Comparison of ENCODE assay signal across 8 cellular contexts in the genomic region with DNA sequence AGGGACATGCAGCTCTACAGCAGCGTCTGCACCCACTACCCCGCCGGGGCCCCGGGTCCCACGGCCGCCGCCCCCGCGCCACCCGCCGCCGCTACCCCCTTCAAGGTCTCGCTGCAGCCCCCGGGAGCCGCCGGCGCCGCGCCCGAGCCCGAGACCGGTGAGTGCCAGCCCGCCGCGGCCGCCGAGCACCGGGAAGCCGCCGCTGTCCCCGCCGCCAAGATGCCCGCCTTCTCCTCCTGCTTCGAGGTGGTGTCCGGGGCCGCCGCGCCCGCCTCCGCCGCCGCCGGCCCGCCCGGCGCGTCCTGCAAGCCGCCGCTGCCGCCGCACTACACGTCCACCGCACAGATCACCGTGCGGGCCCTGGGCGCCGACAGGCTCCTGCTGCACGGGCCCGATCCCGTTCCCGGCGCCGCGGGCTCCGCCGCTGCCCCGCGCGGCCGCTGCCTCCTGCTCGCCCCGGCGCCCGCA. TPM values are rescaled to one million over a fixed set of nuclear protein-coding genes. Genes with fewer than 3 reads are reported as not detected.
DNase-seq lines count a peak whose midpoint lies in the region; ATAC-seq and TF ChIP-seq lines count a peak whose summit lies in the region.

No MANE protein-coding gene starts in this region.

- H3K27ac ChIP-seq in right atrium auricular region (peak overlapping the region; percentile 95 to 98), smooth muscle cell (ENCODE audit: low read depth) (peak overlapping the region; percentile 75)

- no peaks in the 10 kb centered on the region for H3F3A ChIP-seq in smooth muscle cell (ENCODE audit: low read depth)

- H3K4me3 Mint-ChIP-seq in activated CD8-positive, alpha-beta T cell treated with anti-CD3 and anti-CD28 coated beads, Interleukin-2, amount 10 ng/mL, durations not matched to agents 7 days and 5 days: peak overlapping the region; percentile 49

- peaks cover 33% of the 10 kb centered on the region for H4K20me1 ChIP-seq in smooth muscle cell (ENCODE audit: low read depth)

- peak overlapping the region; percentile 93 for H3K4me2 ChIP-seq in smooth muscle cell

- peaks cover 25% of the 10 kb centered on the region for H3K36me3 Mint-ChIP-seq in activated CD8-positive, alpha-beta T cell treated with anti-CD3 and anti-CD28 coated beads, Interleukin-2, amount 10 ng/mL, durations not matched to agents 7 days and 5 days (ENCODE audit: low read depth)

- no peak for TF ChIP-seq CTCF in right atrium auricular region (IDR thresholded peaks at IDR 0.05)
- TF ChIP-seq CTCF in smooth muscle cell (IDR thresholded peaks at IDR 0.05; ENCODE audit: borderline replicate concordance, insufficient read depth, poor library complexity, severe bottlenecking): no peak

- peak overlapping the region; percentile 34 for H3K27ac Mint-ChIP-seq in activated CD8-positive, alpha-beta T cell treated with anti-CD3 and anti-CD28 coated beads, Interleukin-2, amount 10 ng/mL, durations not matched to agents 7 days and 5 days

- H3K9me3 ChIP-seq in right atrium auricular region: no peaks in the 10 kb centered on the region
- no peaks in the 10 kb centered on the region for H3K9me3 ChIP-seq in smooth muscle cell (replicated peaks; ENCODE audit: low read depth)

- H3K9ac ChIP-seq in smooth muscle cell (ENCODE audit: low read depth): peak overlapping the region; percentile 81

- peaks cover 2% of the 10 kb centered on the region for H3K27me3 Mint-ChIP-seq in activated CD8-positive, alpha-beta T cell treated with anti-CD3 and anti-CD28 coated beads, Interleukin-2, amount 10 ng/mL, durations not matched to agents 7 days and 5 days (ENCODE audit: low read depth)

- H3K4me1 ChIP-seq in right atrium auricular region (peaks cover 0 to 28% of the 10 kb centered on the region in 2 donors), smooth muscle cell (ENCODE audit: low read depth) (peaks cover 16% of the 10 kb centered on the region)

- in situ Hi-C loops in ACHN (cut with HindIII; ENCODE audit: low pct_ligation_motif_present, low pct_unique_long_range_greater_than_20kb, low sequenced_read_pairs): no loop called here

- peaks cover 20% of the 10 kb centered on the region for H3K79me2 ChIP-seq in smooth muscle cell (ENCODE audit: low read depth)

- H3K9me3 Mint-ChIP-seq in activated CD8-positive, alpha-beta T cell treated with anti-CD3 and anti-CD28 coated beads, Interleukin-2, amount 10 ng/mL, durations not matched to agents 7 days and 5 days (ENCODE audit: insufficient read depth): no peaks in the 10 kb centered on the region

- WGBS in smooth muscle cell (ENCODE audit: low lambda C conversion rate): under 1% methylated on average over 36 of the region's 74 CpGs

- H3K4me1 Mint-ChIP-seq in activated CD8-positive, alpha-beta T cell treated with anti-CD3 and anti-CD28 coated beads, Interleukin-2, amount 10 ng/mL, durations not matched to agents 7 days and 5 days (ENCODE audit: low read depth): peaks cover 37% of the 10 kb centered on the region

- POLR2A ChIA-PET in activated CD8-positive, alpha-beta T cell treated with anti-CD3 and anti-CD28 coated beads, Interleukin-2, amount 10 ng/mL, durations not matched to agents 7 days and 5 days (lab: Charles Lee): interaction anchor here (1.4 to 2.6 kb wide), 4 partner anchors 21 to 95 kb away, joined by 3 to 24 read pairs (median 8); partner anchors contain the start of gene C10orf67

- H2AFZ ChIP-seq in smooth muscle cell (ENCODE audit: low read depth): peak overlapping the region; percentile 78

- DNase-seq in ACHN (peak; percentile 2), right atrium auricular region (ENCODE audit: low spot score) (no peak), smooth muscle cell (lab: John Stamatoyannopoulos, UW; ENCODE audit: unreplicated experiment) (peak; percentile 44), NCI-H2196 (lab: John Stamatoyannopoulos, UW; ENCODE audit: unreplicated experiment) (no peak)
- peak; percentile 47 for DNase-seq in activated CD8-positive, alpha-beta T cell treated with anti-CD3 and anti-CD28 coated beads, Interleukin-2, amount 10 ng/mL, durations not matched to agents 7 days and 5 days

- CTCF ChIA-PET in activated CD8-positive, alpha-beta T cell treated with anti-CD3 and anti-CD28 coated beads, Interleukin-2, amount 10 ng/mL, durations not matched to agents 7 days and 5 days (lab: Charles Lee): interaction anchor here (1.5 kb wide), 1 partner anchor 105 kb away, joined by 4 read pairs; no protein-coding TSS in a partner anchor

- peak overlapping the region; percentile 84 to 94 for H3K4me3 ChIP-seq in right atrium auricular region
- peak overlapping the region; percentile 84 for H3K4me3 ChIP-seq in smooth muscle cell

- H3K36me3 ChIP-seq in right atrium auricular region (peaks cover 8% of the 10 kb centered on the region), smooth muscle cell (ENCODE audit: low read depth) (no peaks in the 10 kb centered on the region)

- peak; percentile 22 for ATAC-seq in GM18517 (IDR thresholded peaks at IDR 0.05; ENCODE audit: unreplicated experiment)
- peak; percentile 3 for ATAC-seq in HG03103 (IDR thresholded peaks at IDR 0.05; ENCODE audit: low read depth, unreplicated experiment)
- peak; percentile 24 for ATAC-seq in activated CD8-positive, alpha-beta T cell treated with anti-CD3 and anti-CD28 coated beads, Interleukin-2, amount 10 ng/mL, durations not matched to agents 7 days and 5 days
- ATAC-seq in HG03521 (IDR thresholded peaks at IDR 0.05; ENCODE audit: unreplicated experiment): no peak

- H3K27me3 ChIP-seq in right atrium auricular region (no peaks in the 10 kb centered on the region), smooth muscle cell (ENCODE audit: low read depth) (no peaks in the 10 kb centered on the region)

RNA-seq across cellular contexts. Expression of gene OTUD1, which starts 0.6 kb away (rescaled TPM):
- total RNA-seq in activated CD8-positive, alpha-beta T cell treated with anti-CD3 and anti-CD28 coated beads, Interleukin-2, amount 10 ng/mL, durations not matched to agents 7 days and 5 days: 1 to 10 TPM; 8.4 to 8.9 TPM
- total RNA-seq in right atrium auricular region (10 to 100 TPM in 1 of 2 donors, 1 to 10 TPM in 1; 9.1 to 27.1 TPM), smooth muscle cell (11.6 and 12.9 TPM in 2 replicates)
- 10.8 and 14.0 TPM in 2 replicates for polyA plus RNA-seq in smooth muscle cell

Comparison
In these comparisons a context has a peak if more than half of its experiments do, and no peak if none do; other contexts are left out.
1. DNase-seq: peak in ACHN (single experiment), activated CD8-positive, alpha-beta T cell treated with anti-CD3 and anti-CD28 coated beads, Interleukin-2, amount 10 ng/mL, durations not matched to agents 7 days and 5 days (single experiment) and smooth muscle cell (single experiment); none in right atrium auricular region (single experiment) and NCI-H2196 (single experiment).